Comparison of ENCODE assay signal across 25 cellular contexts in the genomic region with DNA sequence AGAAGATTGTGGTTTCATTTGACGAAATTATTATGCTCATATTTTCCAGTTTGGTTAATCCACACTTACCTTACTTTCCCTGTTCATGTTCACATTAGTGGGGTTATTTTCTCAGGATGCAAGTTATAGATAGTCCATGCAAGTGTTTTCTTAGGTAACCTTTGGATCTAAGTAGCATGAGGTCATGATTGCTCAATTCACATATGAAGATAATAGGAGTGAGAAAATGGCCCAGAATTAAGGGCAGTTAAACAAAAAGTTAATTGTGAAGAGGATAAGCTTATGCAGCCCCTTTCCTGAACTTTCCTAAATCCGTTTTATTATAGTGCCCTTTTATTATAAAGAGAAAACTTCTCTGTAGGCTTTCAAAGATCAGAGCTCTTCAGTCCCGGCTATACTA.
"Had no signal": no experiment of that assay in that cellular context is flagged by ENCODE, and none has a peak within 500 bp of the region (broad histone marks: within the 10 kb centered on the region; RNA-seq: fewer than 3 reads in every experiment).

No MANE protein-coding gene starts in this region.

- H3K27me3 ChIP-seq: ascending aorta, body of pancreas, Peyer's patch had no signal

- H3K4me3 ChIP-seq: ascending aorta, body of pancreas, Peyer's patch had no signal

- H3K9me3 ChIP-seq: ascending aorta, body of pancreas, Peyer's patch had no signal

- H3K27ac ChIP-seq: ascending aorta, body of pancreas, Peyer's patch, RWPE1 had no signal

- ATAC-seq: activated CD8-positive, alpha-beta memory T cell treated with anti-CD3 and anti-CD28 coated beads, Interleukin-2, amount 10 ng/mL, durations not matched to agents 7 days and 5 days; body of pancreas had no signal

- H3K36me3 ChIP-seq: ascending aorta, Peyer's patch had no signal

- FAIRE-seq: TTC549 had no signal

- DNase-seq: activated B cell treated with CpG ODN at 0.5 μM for 24 hours; activated CD4-positive, alpha-beta T cell treated with anti-CD3 and anti-CD28 coated beads for 1 hour; activated CD4-positive, alpha-beta T cell treated with anti-CD3 and anti-CD28 coated beads, Interleukin-2, amount 10 ng/mL, durations not matched to agents 24 days and 14 days; activated CD4-positive, alpha-beta T cell treated with anti-CD3 and anti-CD28 coated beads, Interleukin-2, amount 50 U/mL, for 48 hours; activated CD8-positive, alpha-beta memory T cell treated with anti-CD3 and anti-CD28 coated beads, Interleukin-2, amount 10 ng/mL, durations not matched to agents 7 days and 5 days; activated effector memory CD4-positive, alpha-beta T cell treated with Interleukin-2 at 50 U/mL for 16 hours; activated naive CD4-positive, alpha-beta T cell; activated T-cell treated with anti-CD3 and anti-CD28 coated beads, Interleukin-2, amount 50 U/mL, for 24 hours; amniotic stem cell; body of pancreas; Kasumi-1; NCI-H1105 treated with DMSO at 0.1 percent for 48 hours; NCI-H1436 treated with DMSO at 0.1 percent for 48 hours; NCI-H187; NCI-H2081; NCI-H510A treated with DMSO at 0.1 percent for 48 hours; NCI-H69; NK-92 treated with Interleukin-12 subunit alpha and Interleukin-12 subunit beta, amount 100 ng/mL, for 24 hours; OCI-M1; Peyer's patch; SHP77 treated with DMSO at 0.1 percent for 48 hours; T-helper 9 cell had no signal

- H3K4me1 ChIP-seq: ascending aorta, body of pancreas, Peyer's patch had no signal
